ENCODE assay signal across 9 cellular contexts in the genomic region with DNA sequence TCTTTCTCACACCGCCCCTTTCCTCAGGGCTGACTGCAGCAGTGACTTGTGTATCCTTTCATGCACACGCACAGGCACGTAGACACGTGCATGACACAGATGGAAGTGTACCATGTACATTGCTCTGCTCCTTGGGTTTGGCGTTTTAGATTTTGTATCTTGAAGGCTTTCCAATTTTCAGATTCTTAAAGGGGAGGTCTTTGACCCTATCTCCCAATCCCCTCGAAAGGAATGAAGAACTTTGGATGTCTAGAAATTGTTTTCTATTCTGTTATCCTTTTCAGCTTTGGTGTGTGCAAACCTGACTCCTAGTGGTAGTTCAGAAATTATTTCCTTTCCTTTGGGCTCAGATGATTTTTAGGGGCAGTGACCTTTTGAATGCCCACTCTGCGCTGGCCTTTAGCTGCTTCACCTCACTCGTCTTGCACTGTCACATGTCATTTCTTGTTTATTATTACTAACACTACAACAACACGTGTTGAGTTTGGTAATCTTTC.
DNase-seq lines count a peak whose midpoint lies in the region; ATAC-seq, FAIRE-seq and TF ChIP-seq lines count a peak whose summit lies in the region.
"Had no signal": no experiment of that assay in that cellular context is flagged by ENCODE, and none has a peak within 500 bp of the region (broad histone marks: within the 10 kb centered on the region; RNA-seq: fewer than 3 reads in every experiment).

No MANE protein-coding gene starts in this region.

- no peaks in the 10 kb centered on the region for H4K20me1 ChIP-seq in fibroblast of lung (ENCODE audit: control insufficient read depth, extremely low read depth, insufficient read depth, low read length)

- H3K27ac ChIP-seq in Panc1 (ENCODE audit: low read length) (no peak overlapping the region), fibroblast of lung (ENCODE audit: insufficient read depth, low read length) (no peak overlapping the region), testis (no peak overlapping the region)

- H3K9me3 ChIP-seq in Panc1 (ENCODE audit: control insufficient read depth, insufficient read depth, low read depth, low read length) (no peaks in the 10 kb centered on the region), fibroblast of lung (ENCODE audit: control insufficient read depth, insufficient read depth, low read depth, low read length) (no peaks in the 10 kb centered on the region), testis (no peaks in the 10 kb centered on the region)

- peak; percentile 53; the same call in 1 of the 2 replicates for ATAC-seq in Panc1

- no peak overlapping the region for H3K9ac ChIP-seq in fibroblast of lung (ENCODE audit: insufficient read depth, low read length)

- H3K27me3 ChIP-seq in Panc1 (ENCODE audit: control insufficient read depth, insufficient read depth, low read length) (no peaks in the 10 kb centered on the region), fibroblast of lung (ENCODE audit: control insufficient read depth, insufficient read depth, low read length) (no peaks in the 10 kb centered on the region), testis (no peaks in the 10 kb centered on the region)

- peaks cover 2% of the 10 kb centered on the region; the same call in 1 of the 2 replicates for H3K4me1 ChIP-seq in Panc1 (ENCODE audit: control insufficient read depth, insufficient read depth, low read length)
- no peaks in the 10 kb centered on the region for H3K4me1 ChIP-seq in fibroblast of lung (ENCODE audit: control insufficient read depth, extremely low read depth, insufficient read depth, low read length)
- no peaks in the 10 kb centered on the region for H3K4me1 ChIP-seq in testis

- no peaks in the 10 kb centered on the region for H3K27me3 Mint-ChIP-seq in activated naive CD4-positive, alpha-beta T cell treated with anti-CD3 and anti-CD28 coated beads, Interleukin-2, amount 10 ng/mL, durations not matched to agents 7 days and 5 days

- no TSS peak for BruUV-seq in Panc1 (replicated peaks; lab: Mats Ljungman, UMichigan)

- no peak overlapping the region for H3K4me3 ChIP-seq in Panc1 (ENCODE audit: low read depth in 2 of 2, low read length in 2 of 2)
- H3K4me3 ChIP-seq in fibroblast of lung (replicated peaks in 1 of 4; ENCODE audit: control extremely low read depth in 1 of 4, insufficient read depth in 1 of 4, low read depth in 3 of 4, low read length in 4 of 4) = no peak overlapping the region
- no peak overlapping the region for H3K4me3 ChIP-seq in testis

- H3K36me3 Mint-ChIP-seq in activated naive CD4-positive, alpha-beta T cell treated with anti-CD3 and anti-CD28 coated beads, Interleukin-2, amount 10 ng/mL, durations not matched to agents 7 days and 5 days = peaks cover 3% of the 10 kb centered on the region

- TF ChIP-seq POLR2A in testis (IDR thresholded peaks at IDR 0.05) (no peak), H54 (IDR thresholded peaks at IDR 0.05; ENCODE audit: low read depth, low read length) (no peak)

- peak; percentile 35 for DNase-seq in activated naive CD4-positive, alpha-beta T cell treated with anti-CD3 and anti-CD28 coated beads, Interleukin-2, amount 10 ng/mL, durations not matched to agents 7 days and 5 days
- no peak for DNase-seq in activated naive CD4-positive, alpha-beta T cell treated with Interleukin-2 at 50 U/mL for 16 hours
- DNase-seq in Panc1 (ENCODE audit: low read depth, low spot score) (no peak), fibroblast of lung (ENCODE audit: low read depth in 2 of 2) (peak in 1 of 2 donors; percentile 36), testis (no peak), H54 (ENCODE audit: insufficient read length, low spot score) (no peak), HuH-7 (ENCODE audit: low spot score) (no peak)
- DNase-seq in activated effector memory CD4-positive, alpha-beta T cell treated with anti-CD3 and anti-CD28 coated beads, Interleukin-2, amount 50 U/mL, for 16 hours = no peak
- DNase-seq: EL had no signal

- peaks cover 26% of the 10 kb centered on the region for H3K4me1 Mint-ChIP-seq in activated naive CD4-positive, alpha-beta T cell treated with anti-CD3 and anti-CD28 coated beads, Interleukin-2, amount 10 ng/mL, durations not matched to agents 7 days and 5 days

- CTCF ChIA-PET in activated naive CD4-positive, alpha-beta T cell treated with anti-CD3 and anti-CD28 coated beads, Interleukin-2, amount 10 ng/mL, durations not matched to agents 7 days and 5 days (lab: Charles Lee) = interaction anchor here (0.9 to 1.7 kb wide), 7 partner anchors 7 to 419 kb away, joined by 3 to 9 read pairs (median 3); partner anchors contain the start of gene EDN1
- CTCF ChIA-PET in Panc1 (lab: Charles Lee) = interaction anchor here (0.7 kb wide), 1 partner anchor 1572 kb away, joined by 4 read pairs; no protein-coding TSS in a partner anchor

- POLR2A ChIA-PET in Panc1 (lab: Charles Lee) = interaction anchor here (0.6 kb wide), 2 partner anchors 30 to 732 kb away, joined by 3 read pairs; no protein-coding TSS in a partner anchor

- 74 to 76% methylated on average over 9 of the region's 9 CpGs for WGBS in testis, 2 donors

- no peak overlapping the region for H3K4me3 Mint-ChIP-seq in activated naive CD4-positive, alpha-beta T cell treated with anti-CD3 and anti-CD28 coated beads, Interleukin-2, amount 10 ng/mL, durations not matched to agents 7 days and 5 days

- H3K4me2 ChIP-seq in fibroblast of lung (ENCODE audit: extremely low read depth, insufficient read depth, low read length) = no peak overlapping the region

- H3K9me3 Mint-ChIP-seq in activated naive CD4-positive, alpha-beta T cell treated with anti-CD3 and anti-CD28 coated beads, Interleukin-2, amount 10 ng/mL, durations not matched to agents 7 days and 5 days = no peaks in the 10 kb centered on the region

- H2AFZ ChIP-seq in fibroblast of lung (ENCODE audit: low read length) = no peak overlapping the region

- FAIRE-seq in H54 (lab: Jason Lieb, UNC) = no peak

- H3K79me2 ChIP-seq in fibroblast of lung (ENCODE audit: control insufficient read depth, insufficient read depth, low read length) = no peaks in the 10 kb centered on the region

- TF ChIP-seq CTCF in Panc1 (IDR thresholded peaks at IDR 0.05) (peak; percentile 67), fibroblast of lung (conservative IDR thresholded peaks at IDR 0.05 in 1 of 2, IDR thresholded peaks at IDR 0.05 in 1 of 2; ENCODE audit: low read depth in 1 of 2, low read length in 2 of 2) (peak; percentile 24 to 49), testis (IDR thresholded peaks at IDR 0.05) (peak in 2 of 3 experiments; percentile 18 to 35)

- in situ Hi-C loops in Panc1 (cut with HindIII; ENCODE audit: low pct_unique_long_range_greater_than_20kb, low sequenced_read_pairs) = no loop called here

- H3K36me3 ChIP-seq in Panc1 (ENCODE audit: control insufficient read depth, insufficient read depth, low read length) = no peaks in the 10 kb centered on the region
- H3K36me3 ChIP-seq in fibroblast of lung (ENCODE audit: control insufficient read depth, insufficient read depth, low read length) = no peaks in the 10 kb centered on the region
- H3K36me3 ChIP-seq in testis (ENCODE audit: low read depth, missing control alignments) = no peaks in the 10 kb centered on the region

- intact Hi-C loops in Panc1 (cut with micrococcal nuclease; ENCODE audit: unreplicated experiment) (no loop called here), testis (cut with DNase I; ENCODE audit: low total_unique reads) (no loop called here)

- H3K27ac Mint-ChIP-seq in activated naive CD4-positive, alpha-beta T cell treated with anti-CD3 and anti-CD28 coated beads, Interleukin-2, amount 10 ng/mL, durations not matched to agents 7 days and 5 days = no peak overlapping the region
